21 cellular contexts compared by ENCODE assay signal in genomic region chr15:62791694-62792093, GRCh38.
DNase-seq lines count a peak whose midpoint lies in the region; ATAC-seq and TF ChIP-seq lines count a peak whose summit lies in the region.
"Had no signal": no experiment of that assay in that cellular context is flagged by ENCODE, and none has a peak within 500 bp of the region (broad histone marks: within the 10 kb centered on the region; RNA-seq: fewer than 3 reads in every experiment).

No MANE protein-coding gene starts in this region.

- H3K36me3 ChIP-seq in BLaER1 = no peaks in the 10 kb centered on the region
- peaks cover 0 to 6% (median 0%) of the 10 kb centered on the region in 3 donors for H3K36me3 ChIP-seq in Peyer's patch

- no peaks in the 10 kb centered on the region for H3K9me3 ChIP-seq in BLaER1
- H3K9me3 ChIP-seq in Peyer's patch = no peaks in the 10 kb centered on the region

- H3K27me3 Mint-ChIP-seq in brain (no peaks in the 10 kb centered on the region), nephron (ENCODE audit: low read depth) (no peaks in the 10 kb centered on the region)

- intact Hi-C loops in left cardiac atrium (cut with DNase I) = no loop called here

- no peak for ATAC-seq in left cardiac atrium
- ATAC-seq: Right ventricle myocardium inferior had no signal

- H3K4me3 Mint-ChIP-seq in brain = no peak overlapping the region
- no peak overlapping the region for H3K4me3 Mint-ChIP-seq in nephron
- H3K4me3 Mint-ChIP-seq: HFFc6 had no signal

- H3K4me1 ChIP-seq in BLaER1 (peaks cover 58% of the 10 kb centered on the region), Peyer's patch (no peaks in the 10 kb centered on the region)

- H3K9me3 Mint-ChIP-seq in brain = no peaks in the 10 kb centered on the region
- H3K9me3 Mint-ChIP-seq in nephron = no peaks in the 10 kb centered on the region
- H3K9me3 Mint-ChIP-seq: HFFc6 had no signal

- no peaks in the 10 kb centered on the region for H4K20me1 ChIP-seq in BLaER1

- H3K27ac Mint-ChIP-seq in brain = peak overlapping the region in 3 of 5 experiments; percentile 35 to 67 (median 56)
- H3K27ac Mint-ChIP-seq in nephron = peak overlapping the region; percentile 74 to 88 (median 81)
- H3K27ac Mint-ChIP-seq: HFFc6 had no signal

- no peak for TF ChIP-seq POLR2A in Peyer's patch (IDR thresholded peaks at IDR 0.05)

- H3K27ac ChIP-seq in BLaER1 = no peak overlapping the region
- no peak overlapping the region for H3K27ac ChIP-seq in Peyer's patch
- H3K27ac ChIP-seq: HL-60 had no signal

- H3K36me3 Mint-ChIP-seq in brain = no peaks in the 10 kb centered on the region
- no peaks in the 10 kb centered on the region for H3K36me3 Mint-ChIP-seq in nephron (ENCODE audit: low read depth)

- no peaks in the 10 kb centered on the region; the same call in 1 of the 2 replicates for H3K27me3 ChIP-seq in BLaER1
- no peaks in the 10 kb centered on the region for H3K27me3 ChIP-seq in Peyer's patch

- peak overlapping the region; percentile 80 for H3K4me2 ChIP-seq in BLaER1

- no peak for TF ChIP-seq CTCF in brain (conservative IDR thresholded peaks at IDR 0.05)
- TF ChIP-seq CTCF in nephron (IDR thresholded peaks at IDR 0.05; ENCODE audit: unreplicated experiment in 3 of 3) = no peak
- TF ChIP-seq CTCF in Peyer's patch (IDR thresholded peaks at IDR 0.05) = no peak

- H3K9ac ChIP-seq in BLaER1 = no peak overlapping the region

- H3K4me3 ChIP-seq in BLaER1 (0 out of 2 replicates have a peak overlapping the region, but pooled peaks have one; percentile 27), Peyer's patch (no peak overlapping the region)

- peak; percentile 7 to 47 for DNase-seq in NCI-H524 (lab: John Stamatoyannopoulos, UW)
- no peak for DNase-seq in 8988T
- DNase-seq in Peyer's patch = no peak
- no peak for DNase-seq in stimulated activated CD4-positive, alpha-beta T cell treated with anti-CD3 and anti-CD28 coated beads, Interleukin-4, amount 100 ng/mL, for 1 hour
- DNase-seq in left cardiac atrium = no peak
- DNase-seq: DMS53, GF-D8, H7, HFFc6, KBM-7, NCI-H1092, NCI-H1436, NCI-H187 treated with DMSO at 0.1 percent for 48 hours, NCI-H2107, NCI-H748 treated with DMSO at 0.1 percent for 48 hours, OCI-M1 had no signal

- peaks cover 26% of the 10 kb centered on the region for H3K4me1 Mint-ChIP-seq in brain
- peaks cover 74% of the 10 kb centered on the region for H3K4me1 Mint-ChIP-seq in nephron

Comparison
In these comparisons a context has a peak if more than half of its experiments do, and no peak if none do; other contexts are left out.
1. DNase-seq: peak in NCI-H524 (2 of 2); none in 8988T (single experiment), Peyer's patch (0 of 3), stimulated activated CD4-positive, alpha-beta T cell treated with anti-CD3 and anti-CD28 coated beads, Interleukin-4, amount 100 ng/mL, for 1 hour (single experiment) and left cardiac atrium (single experiment).